Comparison of ENCODE assay signal across 12 cellular contexts in genomic region chr18:45110577-45111506, GRCh38.
DNase-seq lines count a peak whose midpoint lies in the region; ATAC-seq and TF ChIP-seq lines count a peak whose summit lies in the region.
"Had no signal": no experiment of that assay in that cellular context is flagged by ENCODE, and none has a peak within 500 bp of the region (broad histone marks: within the 10 kb centered on the region; RNA-seq: fewer than 3 reads in every experiment).

No MANE protein-coding gene starts in this region.

- H3K36me3 ChIP-seq in body of pancreas (replicated peaks in 1 of 2; ENCODE audit: insufficient read depth in 1 of 2, low read depth in 2 of 2): no peaks in the 10 kb centered on the region
- H3K36me3 ChIP-seq: BLaER1 treated with 17β-estradiol and CSF1 and Interleukin-3, amounts not matched to agents 10 nM and 100 nM; prostate gland had no signal

- peaks cover 3 to 4% (median 3%) of the 10 kb centered on the region in 3 donors for H3K27me3 Mint-ChIP-seq in immature natural killer cell (ENCODE audit: low read depth in 3 of 3)

- H3K4me3 ChIP-seq in body of pancreas (no peak overlapping the region), right cardiac atrium (ENCODE audit: low read length) (no peak overlapping the region)
- H3K4me3 ChIP-seq: BLaER1 treated with 17β-estradiol and CSF1 and Interleukin-3, amounts not matched to agents 10 nM and 100 nM; prostate gland had no signal

- 93 to 95% methylated on average over 7 of the region's 7 CpGs for WGBS in body of pancreas, 2 donors
- 59% methylated on average over 7 of the region's 7 CpGs for WGBS in right cardiac atrium

- TF ChIP-seq POLR2A in body of pancreas (IDR thresholded peaks at IDR 0.05): no peak

- H3K4me3 Mint-ChIP-seq in immature natural killer cell: no peak overlapping the region

- DNase-seq in HT1080 (ENCODE audit: low read depth): peak; percentile 50
- DNase-seq in body of pancreas: peak in 3 of 4 donors; percentile 12 to 32 (median 12)
- DNase-seq in right cardiac atrium: peak; percentile 52 to 86 (median 69)
- peak; percentile 83 for DNase-seq in stromal cell of bone marrow (ENCODE audit: low read depth)
- no peak for DNase-seq in NOMO-1 treated with dmso at 0.1 percent for 144 hours (lab: John Stamatoyannopoulos, UW; ENCODE audit: unreplicated experiment)
- no peak for DNase-seq in NCI-H1930 (lab: John Stamatoyannopoulos, UW)
- DNase-seq in immature natural killer cell: no peak
- DNase-seq: activated gamma-delta T cell, MM.1S had no signal

- ATAC-seq in body of pancreas (no peak), right cardiac atrium (peak; percentile 90), GM21717 (IDR thresholded peaks at IDR 0.05; ENCODE audit: unreplicated experiment) (no peak)

- no peaks in the 10 kb centered on the region for H3K4me1 ChIP-seq in body of pancreas
- H3K4me1 ChIP-seq in right cardiac atrium (ENCODE audit: control insufficient read depth, insufficient read depth, low read length): no peaks in the 10 kb centered on the region
- H3K4me1 ChIP-seq: prostate gland had no signal

- no peaks in the 10 kb centered on the region for H3K36me3 Mint-ChIP-seq in immature natural killer cell

- H3K9me3 ChIP-seq in body of pancreas (no peaks in the 10 kb centered on the region), right cardiac atrium (ENCODE audit: control insufficient read depth, low read length) (no peaks in the 10 kb centered on the region)
- H3K9me3 ChIP-seq: prostate gland had no signal

- H3K27ac ChIP-seq in body of pancreas (no peak overlapping the region), right cardiac atrium (ENCODE audit: low read length) (no peak overlapping the region)
- H3K27ac ChIP-seq: BLaER1 treated with 17β-estradiol and CSF1 and Interleukin-3, amounts not matched to agents 10 nM and 100 nM; prostate gland had no signal

- no peaks in the 10 kb centered on the region for H3K27me3 ChIP-seq in body of pancreas
- H3K27me3 ChIP-seq in right cardiac atrium (ENCODE audit: control insufficient read depth, insufficient read depth): no peaks in the 10 kb centered on the region
- H3K27me3 ChIP-seq: BLaER1 treated with 17β-estradiol and CSF1 and Interleukin-3, amounts not matched to agents 10 nM and 100 nM had no signal

- no peaks in the 10 kb centered on the region for H3K9me3 Mint-ChIP-seq in immature natural killer cell

- no peak overlapping the region for H3K27ac Mint-ChIP-seq in immature natural killer cell

- no peak for TF ChIP-seq CTCF in body of pancreas (IDR thresholded peaks at IDR 0.05)

- intact Hi-C loops in body of pancreas (cut with DNase I): no loop called here
- intact Hi-C loops in right cardiac atrium (cut with DNase I): no loop called here

- peaks cover 0 to 14% of the 10 kb centered on the region in 2 donors for H3K4me1 Mint-ChIP-seq in immature natural killer cell

Comparison
In these comparisons a context has a peak if more than half of its experiments do, and no peak if none do; other contexts are left out.
1. DNase-seq: peak in HT1080 (single experiment), body of pancreas (3 of 4), right cardiac atrium (3 of 3) and stromal cell of bone marrow (single experiment); none in NOMO-1 treated with dmso at 0.1 percent for 144 hours (single experiment), NCI-H1930 (0 of 2) and immature natural killer cell (0 of 3).
2. ATAC-seq: peak in right cardiac atrium (2 of 2); none in body of pancreas (single experiment) and GM21717 (single experiment).